Comparison of ENCODE assay signal across 27 cellular contexts in the genomic region with DNA sequence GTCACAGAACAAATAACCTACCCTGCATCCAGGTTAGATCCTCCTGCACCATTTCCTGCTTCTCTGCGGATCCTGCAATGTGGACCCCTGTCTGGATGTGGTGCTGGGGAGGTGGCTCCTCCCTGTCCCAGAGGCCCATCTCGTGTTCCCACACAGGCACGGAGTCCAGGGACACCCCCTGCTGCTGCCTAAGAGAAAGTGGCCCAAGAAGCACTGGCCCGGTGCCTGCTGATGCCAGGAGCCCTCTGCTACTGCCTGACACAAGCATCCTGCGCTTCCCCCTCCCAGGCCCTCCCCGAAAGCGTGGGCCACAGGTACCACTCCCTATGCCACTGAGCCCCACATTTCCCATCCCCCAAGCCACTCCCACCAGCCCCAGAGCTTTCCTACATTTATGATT.
"Had no signal": no experiment of that assay in that cellular context is flagged by ENCODE, and none has a peak within 500 bp of the region (broad histone marks: within the 10 kb centered on the region; RNA-seq: fewer than 3 reads in every experiment).

No MANE protein-coding gene starts in this region.

- H3K9me3 ChIP-seq: colonic mucosa, esophagus squamous epithelium, gastrocnemius medialis, heart left ventricle, left ventricle myocardium inferior, lower lobe of right lung had no signal

- H3K79me2 ChIP-seq: hepatocyte had no signal

- H3K4me3 ChIP-seq: colonic mucosa, esophagus squamous epithelium, gastrocnemius medialis, heart left ventricle, hepatocyte, left ventricle myocardium inferior, lower lobe of right lung had no signal

- H3K27ac ChIP-seq: colonic mucosa, epithelial cell of prostate, esophagus squamous epithelium, gastrocnemius medialis, heart left ventricle, hepatocyte, left ventricle myocardium inferior, lower lobe of right lung had no signal

- H3K36me3 ChIP-seq: colonic mucosa, esophagus squamous epithelium, gastrocnemius medialis, heart left ventricle, left ventricle myocardium inferior, lower lobe of right lung had no signal

- FAIRE-seq: endometrium, kidney had no signal

- H3K4me1 ChIP-seq: colonic mucosa, esophagus squamous epithelium, gastrocnemius medialis, heart left ventricle, left ventricle myocardium inferior, lower lobe of right lung had no signal

- H3K27me3 ChIP-seq: colonic mucosa, gastrocnemius medialis, heart left ventricle, hepatocyte had no signal

- H3K4me1 Mint-ChIP-seq: endodermal cell, immature natural killer cell had no signal

- H3K27me3 Mint-ChIP-seq: dendritic cell treated with granulocyte-macrophage colony-stimulating factor and Interleukin-4, amounts not matched to agents 40 ng/mL and 50 ng/mL, for 4 days had no signal

- H2AFZ ChIP-seq: hepatocyte had no signal

- ATAC-seq: effector memory CD8-positive, alpha-beta T cell; esophagus mucosa; gastrocnemius medialis; left colon; left lobe of liver; lower lobe of right lung had no signal

- H3K36me3 Mint-ChIP-seq: immature natural killer cell had no signal

- H3K4me3 Mint-ChIP-seq: dendritic cell treated with granulocyte-macrophage colony-stimulating factor and Interleukin-4, amounts not matched to agents 40 ng/mL and 50 ng/mL, for 4 days; effector memory CD8-positive, alpha-beta T cell; endodermal cell; immature natural killer cell had no signal

- H3K27ac Mint-ChIP-seq: dendritic cell treated with granulocyte-macrophage colony-stimulating factor and Interleukin-4, amounts not matched to agents 40 ng/mL and 50 ng/mL, for 4 days; effector memory CD8-positive, alpha-beta T cell; endodermal cell had no signal

- H3K4me2 ChIP-seq: hepatocyte had no signal

- DNase-seq: colonic mucosa; cortex of kidney; effector CD8-positive, alpha-beta T cell; effector memory CD8-positive, alpha-beta T cell; endodermal cell; erythroblast; esophagus squamous epithelium; foreskin fibroblast; foreskin melanocyte; gastrocnemius medialis; heart left ventricle; hypothalamus; immature natural killer cell; islet precursor cell; kidney; kidney glomerular epithelial cell; left colon; left ventricle myocardium inferior; lower lobe of right lung; mesenchymal stem cell; midbrain had no signal

- H3K9me3 Mint-ChIP-seq: dendritic cell treated with granulocyte-macrophage colony-stimulating factor and Interleukin-4, amounts not matched to agents 40 ng/mL and 50 ng/mL, for 4 days; effector memory CD8-positive, alpha-beta T cell; endodermal cell; immature natural killer cell had no signal
